In the genomic region with DNA sequence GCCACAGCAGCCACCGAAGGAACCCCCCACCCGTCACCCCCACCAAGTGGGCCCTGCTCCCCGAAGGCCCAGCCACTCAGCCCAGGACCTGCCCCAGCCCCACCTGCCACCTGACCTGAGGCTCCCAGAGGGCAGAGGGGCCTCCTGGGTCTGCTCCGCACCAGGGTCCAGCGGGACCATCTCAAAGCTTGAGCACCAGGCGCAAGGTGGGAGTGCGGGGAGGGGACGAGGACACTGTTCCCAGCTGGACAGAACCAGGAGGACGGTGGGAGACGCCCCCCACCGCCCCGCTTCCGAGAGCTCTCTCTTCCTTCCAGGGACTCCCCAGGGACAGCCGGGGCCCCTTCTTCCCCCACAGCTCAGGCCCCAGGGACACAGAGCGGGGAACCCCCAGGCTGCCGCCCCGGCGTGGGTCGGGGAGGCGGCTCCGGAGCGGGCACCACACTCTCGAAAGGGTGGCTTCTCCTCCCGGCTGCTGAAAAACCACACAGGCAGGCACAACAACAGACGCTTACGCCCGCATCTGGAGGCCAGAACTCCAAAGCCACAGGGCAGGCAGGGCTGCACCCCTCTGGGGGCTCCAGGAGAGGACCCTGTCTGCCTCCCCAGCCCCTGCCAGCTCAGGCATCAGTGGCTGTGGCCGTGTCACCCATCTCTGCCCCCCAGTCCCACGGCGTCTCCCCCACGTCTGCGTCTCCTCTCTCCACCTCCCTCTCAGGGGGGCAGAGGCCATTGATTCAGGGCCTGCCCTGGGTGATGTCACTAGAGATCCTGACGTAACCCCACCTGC, we compare ENCODE assay signal across 11 cellular contexts. TPM values are rescaled to one million over a fixed set of nuclear protein-coding genes. Genes with fewer than 3 reads are reported as not detected.
DNase-seq lines count a peak whose midpoint lies in the region; ATAC-seq and TF ChIP-seq lines count a peak whose summit lies in the region.
"Had no signal": no experiment of that assay in that cellular context is flagged by ENCODE, and none has a peak within 500 bp of the region (broad histone marks: within the 10 kb centered on the region; RNA-seq: fewer than 3 reads in every experiment).

No MANE protein-coding gene starts in this region.

- H3K27ac ChIP-seq in RWPE2 (ENCODE audit: poor library complexity, severe bottlenecking): no peak overlapping the region
- no peak overlapping the region for H3K27ac ChIP-seq in colonic mucosa
- H3K27ac ChIP-seq in osteoblast (ENCODE audit: low read depth, low read length): no peak overlapping the region

- no peak overlapping the region for H3K9ac ChIP-seq in colonic mucosa (ENCODE audit: low read depth in 2 of 2, low read length in 2 of 2)

- H3K4me3 ChIP-seq in RWPE2 (ENCODE audit: severe bottlenecking): no peak overlapping the region
- no peak overlapping the region for H3K4me3 ChIP-seq in colonic mucosa
- H3K4me3 ChIP-seq in osteoblast (ENCODE audit: insufficient read depth, low read length): no peak overlapping the region

- DNase-seq in activated CD4-positive, CD25-positive, alpha-beta regulatory T cell treated with anti-CD3 and anti-CD28 coated beads, Interleukin-2, amount 50 U/mL, for 72 hours: no peak
- DNase-seq in RWPE2 (ENCODE audit: low spot score): peak; percentile 58
- peak; percentile 27 for DNase-seq in colonic mucosa
- peak; percentile 63 for DNase-seq in osteoblast (ENCODE audit: insufficient read length, low spot score, missing footprints)
- no peak for DNase-seq in DMS53 treated with DMSO at 0.1 percent for 48 hours (lab: John Stamatoyannopoulos, UW; ENCODE audit: unreplicated experiment)
- no peak for DNase-seq in NCI-H1105 treated with DMSO at 0.1 percent for 48 hours (lab: John Stamatoyannopoulos, UW)
- DNase-seq: NCI-H510A had no signal

- no peak overlapping the region for H2AFZ ChIP-seq in osteoblast (ENCODE audit: low read length)

- peak; percentile 38 to 39 for ATAC-seq in activated CD4-positive, CD25-positive, alpha-beta regulatory T cell treated with anti-CD3 and anti-CD28 coated beads, Interleukin-2, amount 50 U/mL, for 24 hours
- no peak for ATAC-seq in RWPE2 (ENCODE audit: low read depth)
- no peak for ATAC-seq in HG03521 (IDR thresholded peaks at IDR 0.05; ENCODE audit: unreplicated experiment)

- H3K4me1 ChIP-seq in RWPE2 (ENCODE audit: insufficient read depth, poor library complexity, severe bottlenecking): no peaks in the 10 kb centered on the region
- H3K4me1 ChIP-seq in colonic mucosa: peaks cover 8% of the 10 kb centered on the region
- no peaks in the 10 kb centered on the region for H3K4me1 ChIP-seq in osteoblast (ENCODE audit: insufficient read depth, low read length)

- no peaks in the 10 kb centered on the region for H3K9me3 ChIP-seq in RWPE2 (ENCODE audit: severe bottlenecking)
- H3K9me3 ChIP-seq in colonic mucosa: no peaks in the 10 kb centered on the region
- no peaks in the 10 kb centered on the region for H3K9me3 ChIP-seq in osteoblast (ENCODE audit: low read depth, low read length)

- no peaks in the 10 kb centered on the region for H3K79me2 ChIP-seq in osteoblast (ENCODE audit: insufficient read depth, low read length)

- H4K20me1 ChIP-seq in osteoblast (ENCODE audit: insufficient read depth, low read length): no peaks in the 10 kb centered on the region

- H3K27me3 ChIP-seq in RWPE2 (ENCODE audit: insufficient read depth, poor library complexity, severe bottlenecking): no peaks in the 10 kb centered on the region
- H3K27me3 ChIP-seq in colonic mucosa: peaks cover 10% of the 10 kb centered on the region
- peaks cover 34% of the 10 kb centered on the region for H3K27me3 ChIP-seq in osteoblast (ENCODE audit: insufficient read depth, low read length)

- no peaks in the 10 kb centered on the region; the same call in 1 of the 2 replicates for H3K36me3 ChIP-seq in RWPE2 (ENCODE audit: low read depth)
- no peaks in the 10 kb centered on the region for H3K36me3 ChIP-seq in colonic mucosa
- no peaks in the 10 kb centered on the region for H3K36me3 ChIP-seq in osteoblast (ENCODE audit: insufficient read depth, low read length)

- intact Hi-C loops in colonic mucosa (cut with DNase I): loop anchor here (10.0 kb wide), 1 partner anchor 53 kb away; no protein-coding TSS in a partner anchor

- H3K4me2 ChIP-seq in osteoblast (ENCODE audit: insufficient read depth, low read length): no peak overlapping the region

- TF ChIP-seq CTCF in RWPE2 (IDR thresholded peaks at IDR 0.05; ENCODE audit: poor library complexity, severe bottlenecking) (no peak), colonic mucosa (IDR thresholded peaks at IDR 0.05) (no peak), osteoblast (IDR thresholded peaks at IDR 0.05; ENCODE audit: extremely low read depth, low read depth, low read length) (no peak)

RNA-seq across cellular contexts. Expression of gene TTLL10, which starts 1.9 kb away (rescaled TPM):
- 1 to 10 TPM in 1 of 2 donors, under 1 TPM in 1; 0.64 to 2.3 TPM for total RNA-seq in colonic mucosa
- total RNA-seq in osteoblast: not detected in 2 replicates
- total RNA-seq: frontal cortex, lower leg skin had no signal

RNA-seq across cellular contexts. Expression of gene TNFRSF18, which starts 34.6 kb away (rescaled TPM):
- 1 to 10 TPM in 1 of 2 donors, under 1 TPM in 1; 0.61 to 1.7 TPM for total RNA-seq in colonic mucosa
- 0.29 TPM in 1 of 2 replicates, not detected in the other for total RNA-seq in osteoblast
- total RNA-seq: frontal cortex had no signal

RNA-seq across cellular contexts. Expression of gene TNFRSF4, which starts 42.2 kb away (rescaled TPM):
- total RNA-seq in colonic mucosa (1 to 10 TPM; 1.2 to 2.3 TPM), osteoblast (under 0.01 TPM in 1 of 2 replicates, not detected in the other)
- total RNA-seq: frontal cortex had no signal

RNA-seq across cellular contexts. Expression of gene C1orf159, which starts 55.9 kb away (rescaled TPM):
- total RNA-seq in colonic mucosa (10 to 100 TPM; 18.9 to 36.0 TPM), osteoblast (5.4 and 8.5 TPM in 2 replicates)

Comparison
In these comparisons a context has a peak if more than half of its experiments do, and no peak if none do; other contexts are left out.
1. ATAC-seq: peak in activated CD4-positive, CD25-positive, alpha-beta regulatory T cell treated with anti-CD3 and anti-CD28 coated beads, Interleukin-2, amount 50 U/mL, for 24 hours (2 of 2); none in RWPE2 (single experiment) and HG03521 (single experiment).
2. DNase-seq: peak in RWPE2 (single experiment), colonic mucosa (single experiment) and osteoblast (single experiment); none in activated CD4-positive, CD25-positive, alpha-beta regulatory T cell treated with anti-CD3 and anti-CD28 coated beads, Interleukin-2, amount 50 U/mL, for 72 hours (single experiment), DMS53 treated with DMSO at 0.1 percent for 48 hours (single experiment) and NCI-H1105 treated with DMSO at 0.1 percent for 48 hours (single experiment).